Comparison of ENCODE assay signal across 18 cellular contexts in genomic region chr10:44786451-44786850, GRCh38.
DNase-seq lines count a peak whose midpoint lies in the region; ATAC-seq and TF ChIP-seq lines count a peak whose summit lies in the region.
"Had no signal": no experiment of that assay in that cellular context is flagged by ENCODE, and none has a peak within 500 bp of the region (broad histone marks: within the 10 kb centered on the region; RNA-seq: fewer than 3 reads in every experiment).

No MANE protein-coding gene starts in this region.

- no peaks in the 10 kb centered on the region for H3K4me1 ChIP-seq in left lung
- H3K4me1 ChIP-seq in testis: peaks cover 9% of the 10 kb centered on the region
- H3K4me1 ChIP-seq: Peyer's patch, transverse colon had no signal

- peak overlapping the region; percentile 1 for H3K27ac ChIP-seq in brain microvascular endothelial cell
- H3K27ac ChIP-seq in left lung: no peak overlapping the region
- no peak overlapping the region for H3K27ac ChIP-seq in testis
- H3K27ac ChIP-seq: 22Rv1, Peyer's patch, transverse colon had no signal

- TF ChIP-seq CTCF in brain microvascular endothelial cell (IDR thresholded peaks at IDR 0.05; ENCODE audit: low read depth, low read length, missing control alignments): no peak
- TF ChIP-seq CTCF in left lung (IDR thresholded peaks at IDR 0.05): no peak
- TF ChIP-seq CTCF in testis (IDR thresholded peaks at IDR 0.05): no peak

- ATAC-seq in Right ventricle myocardium inferior (peak; percentile 26), left lung (peak; percentile 59)
- ATAC-seq: activated T-cell treated with anti-CD3 and anti-CD28 coated beads, Interleukin-2, amount 50 U/mL, for 4 hours had no signal

- WGBS in testis, 2 donors: 27 to 46% methylated on average over 5 of the region's 5 CpGs

- H3K4me3 ChIP-seq in brain microvascular endothelial cell (ENCODE audit: low read depth, low read length): no peak overlapping the region
- H3K4me3 ChIP-seq in left lung: no peak overlapping the region
- no peak overlapping the region for H3K4me3 ChIP-seq in testis
- H3K4me3 ChIP-seq: Peyer's patch, transverse colon had no signal

- intact Hi-C loops in Right ventricle myocardium inferior (cut with DNase I): no loop called here
- intact Hi-C loops in cardiac septum (cut with DNase I): no loop called here
- intact Hi-C loops in left lung (cut with DNase I): no loop called here
- intact Hi-C loops in testis (cut with DNase I; ENCODE audit: low total_unique reads): no loop called here

- H3K9me3 ChIP-seq in left lung (no peaks in the 10 kb centered on the region), testis (no peaks in the 10 kb centered on the region)
- H3K9me3 ChIP-seq: Peyer's patch, transverse colon had no signal

- in situ Hi-C loops in brain microvascular endothelial cell (cut with HindIII; ENCODE audit: low pct_ligation_motif_present, low sequenced_read_pairs): no loop called here
- in situ Hi-C loops in KBM-7 (cut with MboI; ENCODE audit: low pct_unique_long_range_greater_than_20kb, low sequenced_read_pairs): no loop called here

- no peaks in the 10 kb centered on the region for H3K27me3 ChIP-seq in brain microvascular endothelial cell (replicated peaks)
- H3K27me3 ChIP-seq in left lung: no peaks in the 10 kb centered on the region
- H3K27me3 ChIP-seq in testis: no peaks in the 10 kb centered on the region
- H3K27me3 ChIP-seq: Peyer's patch, transverse colon had no signal

- no peaks in the 10 kb centered on the region for H3K36me3 ChIP-seq in brain microvascular endothelial cell (replicated peaks)
- no peaks in the 10 kb centered on the region for H3K36me3 ChIP-seq in left lung
- no peaks in the 10 kb centered on the region for H3K36me3 ChIP-seq in testis (ENCODE audit: low read depth, missing control alignments)
- H3K36me3 ChIP-seq: Peyer's patch, transverse colon had no signal

- no peak for TF ChIP-seq POLR2A in testis (IDR thresholded peaks at IDR 0.05)

- no peak for DNase-seq in Right ventricle myocardium inferior (ENCODE audit: missing footprints)
- no peak for DNase-seq in cardiac septum (ENCODE audit: low spot score)
- peak; percentile 91 for DNase-seq in brain microvascular endothelial cell
- DNase-seq in left lung: no peak
- peak; percentile 62 for DNase-seq in testis
- no peak for DNase-seq in NOMO-1 treated with dmso at 0.1 percent for 144 hours (lab: John Stamatoyannopoulos, UW; ENCODE audit: unreplicated experiment)
- DNase-seq in KBM-7: no peak
- DNase-seq in middle frontal gyrus (ENCODE audit: extremely low spot score, low spot score): no peak
- DNase-seq: activated CD4-positive, alpha-beta memory T cell treated with anti-CD3 and anti-CD28 coated beads for 36 hours; activated naive CD8-positive, alpha-beta T cell treated with anti-CD3 and anti-CD28 coated beads, Interleukin-2, amount 10 ng/mL, durations not matched to agents 7 days and 5 days; activated T-cell treated with anti-CD3 and anti-CD28 coated beads, Interleukin-2, amount 50 U/mL, for 4 hours; Karpas-422; NCI-H2171 treated with DMSO at 0.1 percent for 48 hours; NCI-H774; Peyer's patch; small intestine; transverse colon had no signal

Comparison
In these comparisons a context has a peak if more than half of its experiments do, and no peak if none do; other contexts are left out.
1. DNase-seq: peak in brain microvascular endothelial cell (single experiment) and testis (single experiment); none in Right ventricle myocardium inferior (single experiment), cardiac septum (single experiment), left lung (0 of 2), NOMO-1 treated with dmso at 0.1 percent for 144 hours (single experiment), KBM-7 (single experiment) and middle frontal gyrus (single experiment).